ENCODE assay signal across 8 cellular contexts in genomic region chr4:6986067-6986780, GRCh38. TPM values are rescaled to one million over a fixed set of nuclear protein-coding genes. Genes with fewer than 3 reads are reported as not detected.
A peak's percentile ranks its signal among the peaks of the same experiment; 100 is the strongest.
DNase-seq lines count a peak whose midpoint lies in the region; ATAC-seq and TF ChIP-seq lines count a peak whose summit lies in the region.

No MANE protein-coding gene starts in this region.

- DNase-seq in activated naive CD4-positive, alpha-beta T cell (lab: John Stamatoyannopoulos, UW) = no peak
- DNase-seq in SJCRH30 = peak; percentile 64 to 75
- peak; percentile 31 for DNase-seq in epithelial cell of esophagus (ENCODE audit: low read depth)
- no peak for DNase-seq in iPS-NIHi11 (ENCODE audit: low spot score)
- no peak for DNase-seq in stimulated activated CD4-positive, alpha-beta T cell treated with anti-CD3 and anti-CD28 coated beads, Interleukin-12 subunit alpha, Interleukin-12 subunit beta, amount 100 ng/mL, for 4 hours

- ATAC-seq in HG02981 (IDR thresholded peaks at IDR 0.05; ENCODE audit: unreplicated experiment) = peak; percentile 27

- H3K9me3 Mint-ChIP-seq in activated naive CD4-positive, alpha-beta T cell treated with anti-CD3 and anti-CD28 coated beads, Interleukin-2, amount 50 U/mL, for 24 hours = no peaks in the 10 kb centered on the region

- peaks cover 78% of the 10 kb centered on the region for H3K4me1 Mint-ChIP-seq in activated naive CD4-positive, alpha-beta T cell treated with anti-CD3 and anti-CD28 coated beads, Interleukin-2, amount 50 U/mL, for 24 hours

- H3K4me1 ChIP-seq in SJCRH30 (peaks cover 4% of the 10 kb centered on the region), muscle layer of duodenum (ENCODE audit: control insufficient read depth in 1 of 2, insufficient read depth in 2 of 2, low read length in 2 of 2) (peaks cover 6 to 50% of the 10 kb centered on the region in 2 donors)

- H3K9me3 ChIP-seq in SJCRH30 (replicated peaks) (no peaks in the 10 kb centered on the region), muscle layer of duodenum (ENCODE audit: control insufficient read depth in 1 of 2, low read length in 2 of 2) (no peaks in the 10 kb centered on the region)

- no peak for TF ChIP-seq CTCF in epithelial cell of esophagus (IDR thresholded peaks at IDR 0.05; ENCODE audit: insufficient read depth, low read depth, low read length, missing control alignments)

- H3K36me3 ChIP-seq in SJCRH30 (peaks cover 2% of the 10 kb centered on the region; the same call in 1 of the 2 replicates), muscle layer of duodenum (ENCODE audit: control insufficient read depth in 1 of 2, insufficient read depth in 2 of 2, low read length in 2 of 2) (peaks cover 0 to 5% of the 10 kb centered on the region in 2 donors)

- peak overlapping the region; percentile 93 for H3K4me3 Mint-ChIP-seq in activated naive CD4-positive, alpha-beta T cell treated with anti-CD3 and anti-CD28 coated beads, Interleukin-2, amount 50 U/mL, for 24 hours

- no peaks in the 10 kb centered on the region for H3K27me3 Mint-ChIP-seq in activated naive CD4-positive, alpha-beta T cell treated with anti-CD3 and anti-CD28 coated beads, Interleukin-2, amount 50 U/mL, for 24 hours

- peak overlapping the region; percentile 96 for H3K27ac Mint-ChIP-seq in activated naive CD4-positive, alpha-beta T cell treated with anti-CD3 and anti-CD28 coated beads, Interleukin-2, amount 50 U/mL, for 24 hours

- H3K4me3 ChIP-seq in SJCRH30 (peak overlapping the region; percentile 99), epithelial cell of esophagus (ENCODE audit: low read length) (peak overlapping the region; percentile 42), muscle layer of duodenum (ENCODE audit: low read depth in 1 of 2, low read length in 2 of 2) (peak overlapping the region; percentile 77 to 94)

- H3K27ac ChIP-seq in SJCRH30 (peak overlapping the region; percentile 89), muscle layer of duodenum (ENCODE audit: low read length) (peak overlapping the region; percentile 93)

- H3K36me3 Mint-ChIP-seq in activated naive CD4-positive, alpha-beta T cell treated with anti-CD3 and anti-CD28 coated beads, Interleukin-2, amount 50 U/mL, for 24 hours = peaks cover 6% of the 10 kb centered on the region

- H3K27me3 ChIP-seq in SJCRH30 (no peaks in the 10 kb centered on the region), muscle layer of duodenum (ENCODE audit: low read depth, low read length) (no peaks in the 10 kb centered on the region)

RNA-seq across cellular contexts. Expression of gene TADA2B, which starts 56.9 kb away (rescaled TPM):
- 12.4 and 13.5 TPM in 2 replicates for total RNA-seq in SJCRH30 (2014; rRNA removed; shearing (Covaris generic))

Comparison
In these comparisons a context has a peak if more than half of its experiments do, and no peak if none do; other contexts are left out.
1. DNase-seq: peak in SJCRH30 (2 of 2) and epithelial cell of esophagus (single experiment); none in activated naive CD4-positive, alpha-beta T cell (0 of 4), iPS-NIHi11 (single experiment) and stimulated activated CD4-positive, alpha-beta T cell treated with anti-CD3 and anti-CD28 coated beads, Interleukin-12 subunit alpha, Interleukin-12 subunit beta, amount 100 ng/mL, for 4 hours (single experiment).
2. H3K4me3 ChIP-seq: peak in every context shown above with its lines; median percentile 99 in SJCRH30; 86 in muscle layer of duodenum; 42 in epithelial cell of esophagus.